ENCODE assay signal across 8 cellular contexts in genomic region chr10:5234106-5234877, GRCh38. TPM values are rescaled to one million over a fixed set of nuclear protein-coding genes. Genes with fewer than 3 reads are reported as not detected.
DNase-seq lines count a peak whose midpoint lies in the region; ATAC-seq and TF ChIP-seq lines count a peak whose summit lies in the region.

No MANE protein-coding gene starts in this region.

- no peak overlapping the region for H3K4me3 ChIP-seq in HFF-Myc (replicated peaks; ENCODE audit: low read depth, low read length)
- H3K4me3 ChIP-seq in fibroblast of pulmonary artery (replicated peaks; ENCODE audit: low read depth, low read length), result no peak overlapping the region
- H3K4me3 ChIP-seq in skeletal muscle cell (ENCODE audit: low read depth, low read length), result no peak overlapping the region

- no peak overlapping the region for H3K27ac Mint-ChIP-seq in type B pancreatic cell
- H3K27ac Mint-ChIP-seq in activated CD4-positive, alpha-beta T cell treated with anti-CD3 and anti-CD28 coated beads, Interleukin-2, amount 10 ng/mL, durations not matched to agents 24 days and 14 days, result no peak overlapping the region

- H3K36me3 Mint-ChIP-seq in type B pancreatic cell, result no peaks in the 10 kb centered on the region
- H3K36me3 Mint-ChIP-seq in activated CD4-positive, alpha-beta T cell treated with anti-CD3 and anti-CD28 coated beads, Interleukin-2, amount 10 ng/mL, durations not matched to agents 24 days and 14 days (ENCODE audit: low read depth), result peaks cover 2% of the 10 kb centered on the region

- TF ChIP-seq CTCF in HFF-Myc (IDR thresholded peaks at IDR 0.05; ENCODE audit: low read depth, low read length, missing control alignments) (no peak), fibroblast of pulmonary artery (IDR thresholded peaks at IDR 0.05; ENCODE audit: low read length, missing control alignments) (no peak), type B pancreatic cell (conservative IDR thresholded peaks at IDR 0.05) (no peak)

- peaks cover 6% of the 10 kb centered on the region for H3K9me3 Mint-ChIP-seq in type B pancreatic cell
- peaks cover 33% of the 10 kb centered on the region for H3K9me3 Mint-ChIP-seq in activated CD4-positive, alpha-beta T cell treated with anti-CD3 and anti-CD28 coated beads, Interleukin-2, amount 10 ng/mL, durations not matched to agents 24 days and 14 days

- DNase-seq in HFF-Myc (ENCODE audit: extremely low read depth, low read depth), result peak; percentile 7
- DNase-seq in NOMO-1 treated with DMSO at 0.1 percent for 48 hours (lab: John Stamatoyannopoulos, UW; ENCODE audit: unreplicated experiment), result peak; percentile 96
- DNase-seq in fibroblast of pulmonary artery (ENCODE audit: low read depth), result peak; percentile 91
- DNase-seq in skeletal muscle cell (ENCODE audit: low read depth), result peak; percentile 84
- no peak for DNase-seq in type B pancreatic cell (ENCODE audit: extremely low spot score, unreplicated experiment)
- DNase-seq in activated CD4-positive, alpha-beta T cell treated with anti-CD3 and anti-CD28 coated beads, Interleukin-2, amount 10 ng/mL, durations not matched to agents 24 days and 14 days, result no peak

- no peak for TF ChIP-seq POLR2A in GM18505 (IDR thresholded peaks at IDR 0.05; ENCODE audit: borderline replicate concordance, extremely low read depth, insufficient read depth, insufficient read length)

- no peak overlapping the region for H3K4me3 Mint-ChIP-seq in type B pancreatic cell
- no peak overlapping the region for H3K4me3 Mint-ChIP-seq in activated CD4-positive, alpha-beta T cell treated with anti-CD3 and anti-CD28 coated beads, Interleukin-2, amount 10 ng/mL, durations not matched to agents 24 days and 14 days

- intact Hi-C loops in activated CD4-positive, alpha-beta T cell treated with anti-CD3 and anti-CD28 coated beads, Interleukin-2, amount 10 ng/mL, durations not matched to agents 24 days and 14 days (cut with micrococcal nuclease), result no loop called here

- no peaks in the 10 kb centered on the region for H3K4me1 Mint-ChIP-seq in type B pancreatic cell (ENCODE audit: unreplicated experiment)
- no peaks in the 10 kb centered on the region for H3K4me1 Mint-ChIP-seq in activated CD4-positive, alpha-beta T cell treated with anti-CD3 and anti-CD28 coated beads, Interleukin-2, amount 10 ng/mL, durations not matched to agents 24 days and 14 days

- H3K27me3 Mint-ChIP-seq in type B pancreatic cell, result peaks cover 8% of the 10 kb centered on the region
- no peaks in the 10 kb centered on the region for H3K27me3 Mint-ChIP-seq in activated CD4-positive, alpha-beta T cell treated with anti-CD3 and anti-CD28 coated beads, Interleukin-2, amount 10 ng/mL, durations not matched to agents 24 days and 14 days

- ATAC-seq in HG03159 (IDR thresholded peaks at IDR 0.05; ENCODE audit: unreplicated experiment), result no peak
- no peak for ATAC-seq in GM18505 (IDR thresholded peaks at IDR 0.05; ENCODE audit: unreplicated experiment)

RNA-seq across cellular contexts. Expression of gene AKR1C4, which starts 37.7 kb away (rescaled TPM):
- 0.34 and 2.0 TPM in 2 replicates for total RNA-seq in type B pancreatic cell (ENCODE audit: low replicate concordance)
- total RNA-seq in activated CD4-positive, alpha-beta T cell treated with anti-CD3 and anti-CD28 coated beads, Interleukin-2, amount 10 ng/mL, durations not matched to agents 24 days and 14 days, result not detected in 2 replicates

RNA-seq across cellular contexts. Expression of gene AKR1C8, which starts 49.3 kb away (rescaled TPM):
- 0.89 and 1.00 TPM in 2 replicates for total RNA-seq in type B pancreatic cell (ENCODE audit: low replicate concordance)
- not detected in 2 replicates for total RNA-seq in activated CD4-positive, alpha-beta T cell treated with anti-CD3 and anti-CD28 coated beads, Interleukin-2, amount 10 ng/mL, durations not matched to agents 24 days and 14 days

Comparison
In these comparisons a context has a peak if more than half of its experiments do, and no peak if none do; other contexts are left out.
1. DNase-seq: peak in HFF-Myc (single experiment), NOMO-1 treated with DMSO at 0.1 percent for 48 hours (single experiment), fibroblast of pulmonary artery (single experiment) and skeletal muscle cell (single experiment); none in type B pancreatic cell (single experiment) and activated CD4-positive, alpha-beta T cell treated with anti-CD3 and anti-CD28 coated beads, Interleukin-2, amount 10 ng/mL, durations not matched to agents 24 days and 14 days (single experiment).